Comparison of ENCODE assay signal across 8 cellular contexts in the genomic region with DNA sequence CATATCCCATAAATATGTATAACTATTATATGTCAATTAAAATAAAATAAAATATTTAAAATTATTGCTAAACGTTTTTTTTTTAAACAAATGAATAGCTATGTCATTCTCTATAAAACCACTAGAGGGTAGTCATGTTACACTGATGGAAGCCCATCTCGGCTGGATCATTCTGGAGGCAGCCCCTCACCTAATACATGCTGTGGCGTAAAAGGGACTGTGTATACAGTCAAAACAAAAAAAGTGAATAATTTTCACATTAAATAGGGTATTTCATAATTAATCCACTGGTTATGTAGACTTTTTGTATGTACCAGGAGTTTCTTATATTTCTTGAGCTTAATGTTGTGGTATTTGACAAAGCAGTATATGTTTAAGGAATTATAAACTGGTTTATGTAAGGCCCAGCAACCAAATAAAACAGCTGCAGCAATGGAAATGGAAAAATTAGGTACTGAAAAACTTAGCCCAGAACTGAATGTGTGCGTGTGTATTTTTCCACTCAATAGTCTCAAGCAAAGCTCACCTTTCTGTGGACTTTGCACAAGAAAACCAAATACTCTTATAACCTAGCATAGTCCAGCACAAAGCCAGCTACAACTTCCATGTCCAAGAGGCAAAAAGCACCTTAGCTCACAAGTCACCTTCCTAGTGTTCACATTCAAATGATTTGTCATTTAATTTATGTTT.
A peak's percentile ranks its signal among the peaks of the same experiment; 100 is the strongest.
DNase-seq lines count a peak whose midpoint lies in the region; ATAC-seq, FAIRE-seq and TF ChIP-seq lines count a peak whose summit lies in the region.

No MANE protein-coding gene starts in this region.

- peak; percentile 96 for FAIRE-seq in islet of Langerhans (lab: Jason Lieb, UNC)

- peak; percentile 79 for ATAC-seq in GM21786 (IDR thresholded peaks at IDR 0.05; ENCODE audit: unreplicated experiment)
- ATAC-seq in GM19397 (IDR thresholded peaks at IDR 0.05; ENCODE audit: unreplicated experiment): no peak

- DNase-seq in DMS153 treated with DMSO at 0.1 percent for 48 hours (lab: John Stamatoyannopoulos, UW; ENCODE audit: unreplicated experiment) (peak; percentile 40), NCI-H1694 (lab: John Stamatoyannopoulos, UW) (peak; percentile 27), amniotic stem cell (lab: John Stamatoyannopoulos, UW) (peak; percentile 20), vagina (ENCODE audit: extremely low spot score in 2 of 2) (no peak)
- DNase-seq in activated T-cell treated with anti-CD3 and anti-CD28 coated beads, Interleukin-2, amount 50 U/mL, for 48 hours: no peak

- H3K4me1 ChIP-seq in vagina: peaks cover 5% of the 10 kb centered on the region

- no peak for TF ChIP-seq POLR2A in vagina (IDR thresholded peaks at IDR 0.05)

- no peak overlapping the region for H3K4me3 ChIP-seq in vagina

- TF ChIP-seq CTCF in vagina (IDR thresholded peaks at IDR 0.05): peak; percentile 46 to 61 (median 60)

- H3K9me3 ChIP-seq in vagina: no peaks in the 10 kb centered on the region

- intact Hi-C loops in vagina (cut with DNase I): no loop called here

- H3K36me3 ChIP-seq in vagina: no peaks in the 10 kb centered on the region

- H3K27ac ChIP-seq in vagina: no peak overlapping the region

- H3K27me3 ChIP-seq in vagina: no peaks in the 10 kb centered on the region

Comparison
In these comparisons a context has a peak if more than half of its experiments do, and no peak if none do; other contexts are left out.
1. DNase-seq: peak in DMS153 treated with DMSO at 0.1 percent for 48 hours (single experiment), NCI-H1694 (single experiment) and amniotic stem cell (single experiment); none in vagina (0 of 2) and activated T-cell treated with anti-CD3 and anti-CD28 coated beads, Interleukin-2, amount 50 U/mL, for 48 hours (0 of 2).